In the genomic region with DNA sequence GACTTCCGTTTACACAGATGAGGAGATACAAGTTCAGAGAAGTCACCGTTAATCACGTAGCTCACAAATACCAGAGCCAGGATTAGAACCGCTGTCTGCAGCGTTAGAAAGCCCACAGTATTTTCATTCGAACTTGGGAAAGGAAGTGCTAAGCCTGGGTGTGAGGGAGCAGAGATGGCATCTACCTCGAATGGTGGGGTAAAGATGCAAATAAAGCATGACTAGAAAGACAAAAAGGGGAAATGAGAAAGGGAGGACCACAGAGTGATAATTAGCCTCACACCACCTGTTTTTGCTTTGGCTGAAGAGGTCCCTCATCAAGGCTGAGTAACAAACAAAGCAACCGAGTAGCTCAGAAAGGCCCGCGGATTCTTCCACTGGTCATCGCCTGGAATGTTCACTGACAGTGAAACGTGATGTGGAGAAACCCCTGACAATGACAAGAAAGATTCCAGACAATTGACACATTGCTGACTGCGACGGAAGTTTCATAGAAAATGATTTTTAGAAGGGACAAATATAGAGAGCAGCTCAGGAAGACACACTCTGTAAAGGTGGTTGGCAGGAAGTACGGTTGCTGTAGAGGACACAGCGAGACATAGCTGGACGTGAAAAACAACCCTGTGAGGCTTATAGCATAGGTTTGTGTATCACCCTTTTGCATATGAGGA, we compare ENCODE assay signal across 10 cellular contexts. TPM values are rescaled to one million over a fixed set of nuclear protein-coding genes. Genes with fewer than 3 reads are reported as not detected.
DNase-seq lines count a peak whose midpoint lies in the region; ATAC-seq and TF ChIP-seq lines count a peak whose summit lies in the region.
"Had no signal": no experiment of that assay in that cellular context is flagged by ENCODE, and none has a peak within 500 bp of the region (broad histone marks: within the 10 kb centered on the region; RNA-seq: fewer than 3 reads in every experiment).

No MANE protein-coding gene starts in this region.

- no peaks in the 10 kb centered on the region for H3K36me3 ChIP-seq in Panc1 (ENCODE audit: control insufficient read depth, insufficient read depth, low read length)

- 69% methylated on average over 17 of the region's 17 CpGs for WGBS in right cardiac atrium

- BruUV-seq in Panc1 (replicated peaks; lab: Mats Ljungman, UMichigan), result no TSS peak

- POLR2A ChIA-PET in Panc1 (lab: Charles Lee), result no interaction called here

- no peaks in the 10 kb centered on the region for H3K9me3 Mint-ChIP-seq in HFFc6

- DNase-seq in DMS53 treated with DMSO at 0.1 percent for 48 hours (lab: John Stamatoyannopoulos, UW; ENCODE audit: unreplicated experiment) (peak; percentile 86), Panc1 (ENCODE audit: low read depth, low spot score) (no peak), right cardiac atrium (no peak), NCI-H2227 treated with DMSO at 0.1 percent for 48 hours (lab: John Stamatoyannopoulos, UW) (no peak), HFFc6 (no peak), ecto neural progenitor cell (ENCODE audit: low spot score) (no peak)
- DNase-seq: activated CD4-positive, CD25-positive, alpha-beta regulatory T cell; caudate nucleus had no signal

- H3K27ac Mint-ChIP-seq in HFFc6, result no peak overlapping the region

- H3K27ac ChIP-seq in Panc1 (ENCODE audit: low read length) (peak overlapping the region; percentile 30; the same call in 1 of the 2 replicates), right cardiac atrium (ENCODE audit: low read length) (no peak overlapping the region)

- in situ Hi-C loops in Panc1 (cut with HindIII; ENCODE audit: low pct_unique_long_range_greater_than_20kb, low sequenced_read_pairs), result no loop called here

- no peaks in the 10 kb centered on the region for H3K9me3 ChIP-seq in Panc1 (ENCODE audit: control insufficient read depth, insufficient read depth, low read depth, low read length)
- H3K9me3 ChIP-seq in right cardiac atrium (ENCODE audit: control insufficient read depth, low read length), result no peaks in the 10 kb centered on the region

- no peak overlapping the region for H3K4me3 Mint-ChIP-seq in HFFc6

- no peaks in the 10 kb centered on the region; the same call in none of the 2 replicates for H3K27me3 Mint-ChIP-seq in HFFc6 (ENCODE audit: insufficient read depth)

- TF ChIP-seq CTCF in Panc1 (IDR thresholded peaks at IDR 0.05), result no peak
- no peak for TF ChIP-seq CTCF in HFFc6 (IDR thresholded peaks at IDR 0.05)

- H3K36me3 Mint-ChIP-seq in HFFc6 (ENCODE audit: low read depth), result no peaks in the 10 kb centered on the region

- CTCF ChIA-PET in Panc1 (lab: Charles Lee), result no interaction called here

- H3K27me3 ChIP-seq in Panc1 (ENCODE audit: control insufficient read depth, insufficient read depth, low read length) (no peaks in the 10 kb centered on the region), right cardiac atrium (ENCODE audit: control insufficient read depth, insufficient read depth) (no peaks in the 10 kb centered on the region)

- H3K4me1 ChIP-seq in Panc1 (ENCODE audit: control insufficient read depth, insufficient read depth, low read length), result peaks cover 20% of the 10 kb centered on the region
- peaks cover 2% of the 10 kb centered on the region for H3K4me1 ChIP-seq in right cardiac atrium (ENCODE audit: control insufficient read depth, insufficient read depth, low read length)

- peak; percentile 84 for ATAC-seq in GM19372 (IDR thresholded peaks at IDR 0.05; ENCODE audit: low read depth, unreplicated experiment)
- peak; percentile 83 for ATAC-seq in HG03064 (IDR thresholded peaks at IDR 0.05; ENCODE audit: low read depth, unreplicated experiment)
- ATAC-seq in Panc1, result no peak
- no peak for ATAC-seq in right cardiac atrium

- intact Hi-C loops in Panc1 (cut with micrococcal nuclease; ENCODE audit: unreplicated experiment), result no loop called here
- intact Hi-C loops in right cardiac atrium (cut with DNase I), result no loop called here

- H3K4me3 ChIP-seq in Panc1 (ENCODE audit: low read depth in 2 of 2, low read length in 2 of 2), result no peak overlapping the region
- no peak overlapping the region for H3K4me3 ChIP-seq in right cardiac atrium (ENCODE audit: low read length)

- peaks cover 44% of the 10 kb centered on the region for H3K4me1 Mint-ChIP-seq in HFFc6 (ENCODE audit: low read depth)

RNA-seq across cellular contexts. Expression of gene BHLHE41, which starts 31.5 kb away (rescaled TPM):
- total RNA-seq in Panc1 (2021; ENCODE audit: unreplicated experiment) (147 TPM), right cardiac atrium (10 to 100 TPM; 10.6 to 47.2 (median 31.2) TPM)
- 88.0 TPM for polyA plus RNA-seq in Panc1 (2012; ENCODE audit: insufficient read length)
- 9.1 TPM for polyA plus RNA-seq in right cardiac atrium
- total RNA-seq in HFFc6 (2021; fragmentation: NEBNext Ultra II Directional; extraction: Animal tissue kit (Norgen Biotek cat#: 25700)), result 10 to 100 TPM; 12.3 to 17.6 (median 13.8) TPM

RNA-seq across cellular contexts. Expression of gene SSPN, which starts 39.0 kb away (rescaled TPM):
- total RNA-seq in Panc1 (2021; ENCODE audit: unreplicated experiment), result 23.4 TPM
- 16.7 TPM for polyA plus RNA-seq in Panc1 (2012; ENCODE audit: insufficient read length)
- 100 to 1,000 TPM in 2 of 4 donors, 10 to 100 TPM in 2; 74.5 to 109 (median 97.9) TPM for total RNA-seq in right cardiac atrium
- polyA plus RNA-seq in right cardiac atrium, result 21.5 TPM
- total RNA-seq in HFFc6 (2021; fragmentation: NEBNext Ultra II Directional; extraction: Animal tissue kit (Norgen Biotek cat#: 25700)), result 10 to 100 TPM; 10.6 to 17.5 (median 15.4) TPM

Comparison
In these comparisons a context has a peak if more than half of its experiments do, and no peak if none do; other contexts are left out.
1. ATAC-seq: peak in GM19372 (single experiment) and HG03064 (single experiment); none in Panc1 (single experiment) and right cardiac atrium (0 of 2).